ENCODE assay signal across 8 cellular contexts in the genomic region with DNA sequence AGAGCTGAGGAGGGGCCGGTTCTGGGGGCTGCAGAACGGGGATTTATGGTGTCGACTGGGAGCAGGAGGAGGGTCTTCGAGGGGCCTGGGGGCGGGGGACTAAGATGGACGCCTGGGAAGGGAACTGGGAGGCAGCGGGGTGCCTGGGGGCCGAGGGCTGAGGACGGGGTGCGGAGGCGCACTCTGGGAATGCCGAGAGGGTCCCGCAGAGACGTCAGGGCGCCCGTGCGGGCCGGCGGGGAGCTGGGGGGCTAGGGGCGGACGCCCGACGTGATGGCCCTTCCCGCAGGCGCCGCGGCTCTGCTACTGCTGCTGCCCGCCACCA. TPM values are rescaled to one million over a fixed set of nuclear protein-coding genes. Genes with fewer than 3 reads are reported as not detected.
A peak's percentile ranks its signal among the peaks of the same experiment; 100 is the strongest.
DNase-seq lines count a peak whose midpoint lies in the region; ATAC-seq and TF ChIP-seq lines count a peak whose summit lies in the region.

No MANE protein-coding gene starts in this region.

- peak overlapping the region; percentile 88 for H3K4me2 ChIP-seq in mesendoderm (ENCODE audit: low read length)

- no peak overlapping the region for H3K23ac ChIP-seq in mesendoderm (ENCODE audit: low read length)

- no peak overlapping the region for H4K5ac ChIP-seq in mesendoderm (ENCODE audit: low read length)

- peak overlapping the region; percentile 71 for H3K27ac ChIP-seq in cardiac muscle cell
- H3K27ac ChIP-seq in breast epithelium, result peak overlapping the region; percentile 27 to 68
- peak overlapping the region; percentile 63 for H3K27ac ChIP-seq in mesendoderm (ENCODE audit: low read depth, low read length)
- peak overlapping the region; percentile 27 for H3K27ac ChIP-seq in vagina

- no peak overlapping the region for H2BK15ac ChIP-seq in mesendoderm (replicated peaks; ENCODE audit: low read depth)

- no CpG with 5 or more reads among the region's 28 CpGs for WGBS in mesendoderm (ENCODE audit: extremely low coverage, insufficient coverage, low lambda C conversion rate)

- no peak overlapping the region for H2AK5ac ChIP-seq in mesendoderm (ENCODE audit: low read length)

- ATAC-seq in HG03175 (IDR thresholded peaks at IDR 0.05; ENCODE audit: unreplicated experiment) (no peak), left lobe of liver (no peak), GM19351 (IDR thresholded peaks at IDR 0.05; ENCODE audit: unreplicated experiment) (no peak)

- peaks cover 6% of the 10 kb centered on the region for H3K79me2 ChIP-seq in mesendoderm (ENCODE audit: control insufficient read depth, insufficient read depth, low read length)

- no peak overlapping the region for H4K8ac ChIP-seq in mesendoderm (ENCODE audit: low read depth, low read length)

- no peak overlapping the region for H2BK5ac ChIP-seq in mesendoderm (ENCODE audit: low read length)

- H3K9me3 ChIP-seq in cardiac muscle cell (ENCODE audit: low read depth), result no peaks in the 10 kb centered on the region
- H3K9me3 ChIP-seq in breast epithelium, result no peaks in the 10 kb centered on the region
- H3K9me3 ChIP-seq in vagina, result no peaks in the 10 kb centered on the region

- H3K9ac ChIP-seq in mesendoderm (ENCODE audit: low read length), result peak overlapping the region; percentile 81

- peaks cover 8% of the 10 kb centered on the region for H3K79me1 ChIP-seq in mesendoderm (ENCODE audit: low read length)

- TF ChIP-seq CTCF in cardiac muscle cell (IDR thresholded peaks at IDR 0.05; ENCODE audit: low read depth, low read length) (no peak), breast epithelium (IDR thresholded peaks at IDR 0.05) (no peak), vagina (IDR thresholded peaks at IDR 0.05) (no peak)

- intact Hi-C loops in cardiac septum (cut with DNase I) (no loop called here), breast epithelium (cut with DNase I; ENCODE audit: low total_unique reads) (no loop called here), vagina (cut with DNase I) (no loop called here)

- H3K36me3 ChIP-seq in cardiac muscle cell, result no peaks in the 10 kb centered on the region
- peaks cover 5% of the 10 kb centered on the region for H3K36me3 ChIP-seq in breast epithelium
- no peaks in the 10 kb centered on the region for H3K36me3 ChIP-seq in mesendoderm (ENCODE audit: control insufficient read depth, insufficient read depth, low read length)
- peaks cover 0 to 20% of the 10 kb centered on the region in 2 donors for H3K36me3 ChIP-seq in vagina

- TF ChIP-seq POLR2A in breast epithelium (IDR thresholded peaks at IDR 0.05), result no peak
- no peak for TF ChIP-seq POLR2A in vagina (IDR thresholded peaks at IDR 0.05)

- peaks cover 13% of the 10 kb centered on the region for H3K4me1 ChIP-seq in cardiac muscle cell (ENCODE audit: low read depth)
- peaks cover 6 to 17% of the 10 kb centered on the region in 2 donors for H3K4me1 ChIP-seq in breast epithelium
- H3K4me1 ChIP-seq in mesendoderm (ENCODE audit: control insufficient read depth, low read depth, low read length), result peaks cover 3% of the 10 kb centered on the region
- peaks cover 53% of the 10 kb centered on the region for H3K4me1 ChIP-seq in vagina

- H2BK120ac ChIP-seq in mesendoderm (ENCODE audit: low read depth, low read length), result no peak overlapping the region

- no peaks in the 10 kb centered on the region for H3K27me3 ChIP-seq in cardiac muscle cell
- no peaks in the 10 kb centered on the region for H3K27me3 ChIP-seq in breast epithelium
- H3K27me3 ChIP-seq in mesendoderm (ENCODE audit: insufficient read depth, low read length, poor library complexity), result no peaks in the 10 kb centered on the region
- H3K27me3 ChIP-seq in vagina, result no peaks in the 10 kb centered on the region

- peak overlapping the region; percentile 22 for H3K18ac ChIP-seq in mesendoderm (ENCODE audit: low read length)

- peak overlapping the region; percentile 69 for H3K56ac ChIP-seq in mesendoderm (ENCODE audit: low read length)

- DNase-seq in cardiac muscle cell (ENCODE audit: low read depth in 1 of 2, low spot score in 1 of 2) (no peak), cardiac septum (ENCODE audit: low spot score) (no peak), breast epithelium (ENCODE audit: low spot score in 2 of 2) (no peak), mesendoderm (no peak), vagina (ENCODE audit: extremely low spot score in 2 of 2) (no peak), left lobe of liver (ENCODE audit: low spot score) (no peak)

- peak overlapping the region; percentile 49 for H3K4ac ChIP-seq in mesendoderm (ENCODE audit: low read depth, low read length)

- H3K4me3 ChIP-seq in cardiac muscle cell, result peak overlapping the region; percentile 89
- peak overlapping the region; percentile 35 to 57 (median 51) for H3K4me3 ChIP-seq in breast epithelium
- peak overlapping the region; percentile 55 for H3K4me3 ChIP-seq in mesendoderm (ENCODE audit: low read length)
- H3K4me3 ChIP-seq in vagina, result peak overlapping the region; percentile 50 to 53

RNA-seq across cellular contexts. Expression of a gene that starts 0.5 kb away (rescaled TPM):
- total RNA-seq in cardiac muscle cell (186 and 295 TPM in 2 replicates), cardiac septum (50.1 TPM), breast epithelium (100 to 1,000 TPM in 1 of 3 donors, 10 to 100 TPM in 2; 38.8 to 189 (median 44.2) TPM), vagina (37.6 TPM), left lobe of liver (97.6 TPM)
- polyA plus RNA-seq in cardiac muscle cell, result 197 and 277 TPM in 2 replicates
- 24.5 TPM for polyA plus RNA-seq in mesendoderm (2013, experiment 1 of 2)
- 25.2 TPM for polyA plus RNA-seq in mesendoderm (2013, experiment 2 of 2)

RNA-seq across cellular contexts. Expression of a gene that starts 5.3 kb away (rescaled TPM):
- total RNA-seq in cardiac muscle cell, result 22.6 and 31.8 TPM in 2 replicates
- polyA plus RNA-seq in cardiac muscle cell, result 19.5 and 32.8 TPM in 2 replicates
- total RNA-seq in cardiac septum, result 5.5 TPM
- 10 to 100 TPM; 14.6 to 23.3 (median 20.3) TPM for total RNA-seq in breast epithelium
- 9.7 TPM for polyA plus RNA-seq in mesendoderm (2013, experiment 1 of 2)
- 9.3 TPM for polyA plus RNA-seq in mesendoderm (2013, experiment 2 of 2)
- total RNA-seq in vagina, result 15.7 TPM
- 8.8 TPM for total RNA-seq in left lobe of liver

RNA-seq across cellular contexts. Expression of a gene that starts 9.7 kb away (rescaled TPM):
- total RNA-seq in cardiac muscle cell, result 882 and 1,183 TPM in 2 replicates
- 398 and 546 TPM in 2 replicates for polyA plus RNA-seq in cardiac muscle cell
- 511 TPM for total RNA-seq in cardiac septum
- 1,000 to 10,000 TPM in 1 of 3 donors, 100 to 1,000 TPM in 2; 786 to 1,230 (median 855) TPM for total RNA-seq in breast epithelium
- polyA plus RNA-seq in mesendoderm (2013, experiment 1 of 2), result 1,392 TPM
- 1,437 TPM for polyA plus RNA-seq in mesendoderm (2013, experiment 2 of 2)
- 1,228 TPM for total RNA-seq in vagina
- total RNA-seq in left lobe of liver, result 430 TPM

RNA-seq across cellular contexts. Expression of a gene that starts 9.9 kb away (rescaled TPM):
- 99.3 and 122 TPM in 2 replicates for total RNA-seq in cardiac muscle cell
- 78.2 and 90.4 TPM in 2 replicates for polyA plus RNA-seq in cardiac muscle cell
- 28.5 TPM for total RNA-seq in cardiac septum
- total RNA-seq in breast epithelium, result 10 to 100 TPM; 66.2 to 92.6 (median 72.8) TPM
- 45.4 TPM for polyA plus RNA-seq in mesendoderm (2013, experiment 1 of 2)
- 44.1 TPM for polyA plus RNA-seq in mesendoderm (2013, experiment 2 of 2)
- total RNA-seq in vagina, result 43.5 TPM
- total RNA-seq in left lobe of liver, result 31.3 TPM

RNA-seq across cellular contexts. Expression of a gene that starts 16.2 kb away (rescaled TPM):
- total RNA-seq in cardiac muscle cell (620 and 755 TPM in 2 replicates), cardiac septum (87.1 TPM), breast epithelium (100 to 1,000 TPM; 166 to 317 (median 218) TPM), vagina (191 TPM), left lobe of liver (55.1 TPM)
- 77.9 and 103 TPM in 2 replicates for polyA plus RNA-seq in cardiac muscle cell
- 48.2 TPM for polyA plus RNA-seq in mesendoderm (2013, experiment 1 of 2)
- 46.6 TPM for polyA plus RNA-seq in mesendoderm (2013, experiment 2 of 2)
